ENCODE assay signal across 10 cellular contexts in the genomic region with DNA sequence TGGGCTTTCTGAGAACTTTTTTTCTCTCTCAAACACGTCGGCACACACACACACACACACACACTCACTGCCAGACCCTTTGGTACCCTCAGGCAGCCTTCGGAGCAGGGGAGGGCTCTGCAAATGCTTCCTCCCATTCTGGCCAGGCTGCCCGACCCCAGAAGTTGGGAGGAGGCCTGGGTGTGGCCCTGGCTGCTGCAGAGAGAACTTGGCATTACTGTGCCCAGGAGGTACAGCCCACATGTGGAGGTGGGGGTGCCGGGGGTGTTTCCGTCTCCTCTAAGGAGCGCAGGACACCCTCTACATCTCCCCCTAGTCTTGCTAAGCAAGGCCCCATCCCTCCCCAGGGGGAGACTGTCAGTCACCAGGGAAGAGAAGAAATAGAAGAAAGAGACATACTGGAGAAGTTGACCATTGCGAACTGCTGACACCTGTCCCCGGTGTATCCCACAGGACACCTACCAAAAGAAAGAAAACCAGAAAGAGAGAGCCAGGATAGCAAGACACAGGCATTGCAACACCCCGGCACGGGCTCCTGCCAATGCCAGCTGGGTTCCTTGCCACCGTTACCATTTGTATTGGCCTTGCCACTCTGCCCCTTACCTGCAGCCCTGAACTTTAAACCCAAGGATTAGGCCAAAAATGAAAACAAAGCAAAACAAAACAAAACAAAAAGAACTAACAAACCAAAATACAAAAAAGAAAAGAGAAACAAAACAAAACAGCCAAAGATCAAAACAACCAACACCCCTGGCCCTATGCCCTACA.
"Had no signal": no experiment of that assay in that cellular context is flagged by ENCODE, and none has a peak within 500 bp of the region (broad histone marks: within the 10 kb centered on the region; RNA-seq: fewer than 3 reads in every experiment).

No MANE protein-coding gene starts in this region.

- H3K4me1 ChIP-seq: parathyroid adenoma had no signal

- DNase-seq: kidney glomerular epithelial cell had no signal

- H3K4me3 ChIP-seq: coronary artery, left lung, lung, neural progenitor cell, prostate gland, tibial artery, upper lobe of right lung, vagina had no signal

- H3K27ac ChIP-seq: coronary artery, neural progenitor cell, parathyroid adenoma, tibial artery, vagina had no signal

- H3K36me3 ChIP-seq: left lung, neural progenitor cell, prostate gland, tibial artery, upper lobe of right lung, vagina had no signal

- H3K9me3 ChIP-seq: left lung, prostate gland, tibial artery, upper lobe of right lung, vagina had no signal

- H3K27me3 ChIP-seq: left lung, tibial artery, upper lobe of right lung, vagina had no signal

- H3K9ac ChIP-seq: neural progenitor cell, parathyroid adenoma had no signal
